ENCODE assay signal across 1 cellular context in genomic region chr6:30258204-30258603, GRCh38.
TF ChIP-seq lines count a peak whose summit lies in the region.

No MANE protein-coding gene starts in this region.

TF ChIP-seq in H1, 55 proteins besides CTCF, POLR2A, EP300 and RAD21:
- peak; percentile 4 for TF ChIP-seq EZH2 (IDR thresholded peaks at IDR 0.05; ENCODE audit: low read depth, low read length, severe bottlenecking)
- TF ChIP-seq SUZ12 (IDR thresholded peaks at IDR 0.05; ENCODE audit: low read length): no peak
TF ChIP-seq in H1: peak in this region for 1.
